2 cellular contexts compared by ENCODE assay signal in the genomic region with DNA sequence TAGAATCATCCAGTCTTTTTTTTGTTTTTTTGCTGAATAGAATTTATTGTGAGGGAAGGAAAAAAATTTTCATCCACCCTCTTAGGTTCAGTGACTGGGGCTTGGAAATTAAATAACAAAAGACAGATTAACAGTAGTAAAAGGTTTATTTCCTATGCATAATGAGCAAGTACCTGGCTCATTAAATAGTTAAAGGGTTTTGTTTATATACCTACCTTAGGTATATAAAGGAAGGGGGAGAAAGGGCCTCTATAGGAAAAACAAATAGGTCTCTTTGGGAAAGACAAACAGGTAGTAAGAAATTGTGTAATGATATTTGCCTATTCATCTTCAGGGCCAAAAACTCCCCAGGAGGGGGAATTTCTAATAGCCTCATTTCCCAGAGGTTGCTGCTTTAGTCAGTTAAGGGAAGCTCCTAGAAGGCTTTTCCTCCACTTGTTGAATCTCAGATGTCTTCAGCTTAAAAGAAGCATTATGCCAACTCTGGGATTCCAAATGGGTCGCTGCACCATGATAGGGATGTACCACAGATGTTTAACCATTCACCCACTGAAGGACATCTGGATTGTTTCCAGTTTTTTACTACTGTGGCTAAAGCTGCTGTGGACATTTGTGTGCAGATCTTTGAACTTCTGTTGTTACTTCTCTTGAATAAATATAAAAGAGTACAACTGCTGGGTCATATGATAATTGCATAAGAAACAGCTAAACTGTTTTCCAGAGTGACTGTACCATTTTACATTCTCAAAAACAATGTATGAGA.
A peak's percentile ranks its signal among the peaks of the same experiment; 100 is the strongest.
TF ChIP-seq lines count a peak whose summit lies in the region.

No MANE protein-coding gene starts in this region.

TF ChIP-seq in WTC11, 78 proteins besides CTCF, POLR2A, EP300 and RAD21:
- TF ChIP-seq GABPB1 (CRISPR knock-in tag; IDR thresholded peaks at IDR 0.05) (peak; percentile 53), NFATC4 (CRISPR knock-in tag; IDR thresholded peaks at IDR 0.05) (no peak)

TF ChIP-seq in liver, 16 proteins besides CTCF, POLR2A, EP300 and RAD21:
- TF ChIP-seq YY1 (IDR thresholded peaks at IDR 0.05) (peak; percentile 13), SP1 (IDR thresholded peaks at IDR 0.05) (peak; percentile 92), ZBTB33 (IDR thresholded peaks at IDR 0.05) (peak; percentile 84), EGR1 (IDR thresholded peaks at IDR 0.05; ENCODE audit: low read depth in 2 of 2) (peak; percentile 34 to 89), JUND (IDR thresholded peaks at IDR 0.05) (peak; percentile 67 to 77), FOXA2 (IDR thresholded peaks at IDR 0.05) (peak; percentile 87), TAF1 (conservative IDR thresholded peaks at IDR 0.05) (peak; percentile 35), ATF3 (IDR thresholded peaks at IDR 0.05) (no peak), HNF4G (IDR thresholded peaks at IDR 0.05) (peak; percentile 28), HNF4A (conservative IDR thresholded peaks at IDR 0.05) (peak; percentile 74 to 81), NR2F2 (IDR thresholded peaks at IDR 0.05) (no peak), FOXA1 (IDR thresholded peaks at IDR 0.05) (peak; percentile 72), GABPA (IDR thresholded peaks at IDR 0.05 in 1 of 2, conservative IDR thresholded peaks at IDR 0.05 in 1 of 2) (no peak), RXRA (IDR thresholded peaks at IDR 0.05) (peak; percentile 75 to 76)
- TF ChIP-seq, protein P1, sequence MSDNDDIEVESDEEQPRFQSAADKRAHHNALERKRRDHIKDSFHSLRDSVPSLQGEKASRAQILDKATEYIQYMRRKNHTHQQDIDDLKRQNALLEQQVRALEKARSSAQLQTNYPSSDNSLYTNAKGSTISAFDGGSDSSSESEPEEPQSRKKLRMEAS (IDR thresholded peaks at IDR 0.05) = peak; percentile 42
- TF ChIP-seq, protein P2, sequence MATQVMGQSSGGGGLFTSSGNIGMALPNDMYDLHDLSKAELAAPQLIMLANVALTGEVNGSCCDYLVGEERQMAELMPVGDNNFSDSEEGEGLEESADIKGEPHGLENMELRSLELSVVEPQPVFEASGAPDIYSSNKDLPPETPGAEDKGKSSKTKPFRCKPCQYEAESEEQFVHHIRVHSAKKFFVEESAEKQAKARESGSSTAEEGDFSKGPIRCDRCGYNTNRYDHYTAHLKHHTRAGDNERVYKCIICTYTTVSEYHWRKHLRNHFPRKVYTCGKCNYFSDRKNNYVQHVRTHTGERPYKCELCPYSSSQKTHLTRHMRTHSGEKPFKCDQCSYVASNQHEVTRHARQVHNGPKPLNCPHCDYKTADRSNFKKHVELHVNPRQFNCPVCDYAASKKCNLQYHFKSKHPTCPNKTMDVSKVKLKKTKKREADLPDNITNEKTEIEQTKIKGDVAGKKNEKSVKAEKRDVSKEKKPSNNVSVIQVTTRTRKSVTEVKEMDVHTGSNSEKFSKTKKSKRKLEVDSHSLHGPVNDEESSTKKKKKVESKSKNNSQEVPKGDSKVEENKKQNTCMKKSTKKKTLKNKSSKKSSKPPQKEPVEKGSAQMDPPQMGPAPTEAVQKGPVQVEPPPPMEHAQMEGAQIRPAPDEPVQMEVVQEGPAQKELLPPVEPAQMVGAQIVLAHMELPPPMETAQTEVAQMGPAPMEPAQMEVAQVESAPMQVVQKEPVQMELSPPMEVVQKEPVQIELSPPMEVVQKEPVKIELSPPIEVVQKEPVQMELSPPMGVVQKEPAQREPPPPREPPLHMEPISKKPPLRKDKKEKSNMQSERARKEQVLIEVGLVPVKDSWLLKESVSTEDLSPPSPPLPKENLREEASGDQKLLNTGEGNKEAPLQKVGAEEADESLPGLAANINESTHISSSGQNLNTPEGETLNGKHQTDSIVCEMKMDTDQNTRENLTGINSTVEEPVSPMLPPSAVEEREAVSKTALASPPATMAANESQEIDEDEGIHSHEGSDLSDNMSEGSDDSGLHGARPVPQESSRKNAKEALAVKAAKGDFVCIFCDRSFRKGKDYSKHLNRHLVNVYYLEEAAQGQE (IDR thresholded peaks at IDR 0.05) = no peak
